In genomic region chr6:45455408-45455807, GRCh38 we compare ENCODE assay signal across 33 cellular contexts.
"Had no signal": no experiment of that assay in that cellular context is flagged by ENCODE, and none has a peak within 500 bp of the region (broad histone marks: within the 10 kb centered on the region; RNA-seq: fewer than 3 reads in every experiment).

No MANE protein-coding gene starts in this region.

- H3K27me3 Mint-ChIP-seq: activated CD4-positive, alpha-beta T cell treated with anti-CD3 and anti-CD28 coated beads, Interleukin-2, amount 10 ng/mL, durations not matched to agents 7 days and 5 days; activated CD8-positive, alpha-beta T cell treated with anti-CD3 and anti-CD28 coated beads for 36 hours; activated naive CD8-positive, alpha-beta T cell treated with anti-CD3 and anti-CD28 coated beads for 36 hours; activated naive CD8-positive, alpha-beta T cell treated with anti-CD3 and anti-CD28 coated beads, Interleukin-2, amount 50 U/mL, for 24 hours; activated T-helper 17 cell treated with anti-CD3 and anti-CD28 coated beads, Interleukin-2, amount 50 U/mL, for 72 hours; dendritic cell treated with granulocyte-macrophage colony-stimulating factor and Interleukin-4, amounts not matched to agents 40 ng/mL and 50 ng/mL, for 4 days had no signal

- DNase-seq: activated CD4-positive, alpha-beta T cell treated with anti-CD3 and anti-CD28 coated beads for 1 hour; activated CD4-positive, alpha-beta T cell treated with anti-CD3 and anti-CD28 coated beads for 4 hours; activated CD4-positive, alpha-beta T cell treated with anti-CD3 and anti-CD28 coated beads, Interleukin-2, amount 10 ng/mL, durations not matched to agents 7 days and 5 days; activated CD4-positive, alpha-beta T cell treated with anti-CD3 and anti-CD28 coated beads, Interleukin-2, amount 50 U/mL, for 48 hours; activated CD8-positive, alpha-beta memory T cell treated with anti-CD3 and anti-CD28 coated beads for 24 hours; activated CD8-positive, alpha-beta T cell treated with anti-CD3 and anti-CD28 coated beads for 36 hours; activated effector memory CD4-positive, alpha-beta T cell treated with Interleukin-2 at 50 U/mL for 16 hours; activated gamma-delta T cell treated with Interleukin-2 at 50 U/mL for 16 hours; activated naive CD4-positive, alpha-beta T cell treated with Interleukin-2 at 50 U/mL for 16 hours; activated naive CD8-positive, alpha-beta T cell treated with anti-CD3 and anti-CD28 coated beads for 36 hours; activated naive CD8-positive, alpha-beta T cell treated with anti-CD3 and anti-CD28 coated beads, Interleukin-2, amount 50 U/mL, for 24 hours; activated T-cell treated with anti-CD3 and anti-CD28 coated beads, Interleukin-2, amount 50 U/mL, for 4 hours; adrenal gland; amygdala; aorta; central memory CD4-positive, alpha-beta T cell; cerebellar nuclear complex; colonic mucosa; dorsolateral prefrontal cortex; effector memory CD4-positive, alpha-beta T cell; endodermal cell; foreskin fibroblast; gastrocnemius medialis; glutamatergic neuron; heart left ventricle; T-helper 2 cell had no signal

- H3K27ac ChIP-seq: adrenal gland, breast epithelium, cardiac muscle cell, colonic mucosa, dorsolateral prefrontal cortex, gastrocnemius medialis, heart left ventricle had no signal

- H3K4me3 Mint-ChIP-seq: activated CD4-positive, alpha-beta T cell treated with anti-CD3 and anti-CD28 coated beads, Interleukin-2, amount 10 ng/mL, durations not matched to agents 7 days and 5 days; activated CD8-positive, alpha-beta T cell treated with anti-CD3 and anti-CD28 coated beads for 36 hours; activated naive CD4-positive, alpha-beta T cell treated with anti-CD3 and anti-CD28 coated beads, Interleukin-2, amount 50 U/mL, for 24 hours; activated naive CD8-positive, alpha-beta T cell treated with anti-CD3 and anti-CD28 coated beads for 36 hours; activated naive CD8-positive, alpha-beta T cell treated with anti-CD3 and anti-CD28 coated beads, Interleukin-2, amount 50 U/mL, for 24 hours; activated T-cell treated with anti-CD3 and anti-CD28 coated beads, Interleukin-2, amount 50 U/mL, for 4 hours; activated T-helper 17 cell treated with anti-CD3 and anti-CD28 coated beads, Interleukin-2, amount 50 U/mL, for 72 hours; brain; dendritic cell treated with granulocyte-macrophage colony-stimulating factor and Interleukin-4, amounts not matched to agents 40 ng/mL and 50 ng/mL, for 4 days; endodermal cell had no signal

- ATAC-seq: activated CD8-positive, alpha-beta T cell treated with anti-CD3 and anti-CD28 coated beads for 36 hours; activated naive CD8-positive, alpha-beta T cell treated with anti-CD3 and anti-CD28 coated beads, Interleukin-2, amount 50 U/mL, for 24 hours; activated T-cell treated with anti-CD3 and anti-CD28 coated beads, Interleukin-2, amount 50 U/mL, for 4 hours; activated T-helper 17 cell treated with anti-CD3 and anti-CD28 coated beads, Interleukin-2, amount 50 U/mL, for 72 hours; esophagus mucosa; gastrocnemius medialis; heart left ventricle had no signal

- H3K36me3 Mint-ChIP-seq: activated naive CD4-positive, alpha-beta T cell treated with anti-CD3 and anti-CD28 coated beads, Interleukin-2, amount 50 U/mL, for 24 hours; brain had no signal

- H3K4me1 ChIP-seq: adrenal gland, breast epithelium, gastrocnemius medialis had no signal

- H3K9me3 ChIP-seq: adrenal gland, breast epithelium, colonic mucosa, gastrocnemius medialis, heart left ventricle had no signal

- H3K9me3 Mint-ChIP-seq: activated CD4-positive, alpha-beta T cell treated with anti-CD3 and anti-CD28 coated beads, Interleukin-2, amount 10 ng/mL, durations not matched to agents 7 days and 5 days; activated CD8-positive, alpha-beta T cell treated with anti-CD3 and anti-CD28 coated beads for 36 hours; activated naive CD4-positive, alpha-beta T cell treated with anti-CD3 and anti-CD28 coated beads, Interleukin-2, amount 50 U/mL, for 24 hours; activated naive CD8-positive, alpha-beta T cell treated with anti-CD3 and anti-CD28 coated beads for 36 hours; activated naive CD8-positive, alpha-beta T cell treated with anti-CD3 and anti-CD28 coated beads, Interleukin-2, amount 50 U/mL, for 24 hours; activated T-cell treated with anti-CD3 and anti-CD28 coated beads, Interleukin-2, amount 50 U/mL, for 4 hours; activated T-helper 17 cell treated with anti-CD3 and anti-CD28 coated beads, Interleukin-2, amount 50 U/mL, for 72 hours; brain; dendritic cell treated with granulocyte-macrophage colony-stimulating factor and Interleukin-4, amounts not matched to agents 40 ng/mL and 50 ng/mL, for 4 days; endodermal cell had no signal

- H3K36me3 ChIP-seq: adrenal gland, breast epithelium, cardiac muscle cell, colonic mucosa, gastrocnemius medialis, heart left ventricle had no signal

- H3K4me1 Mint-ChIP-seq: brain had no signal

- H3K27ac Mint-ChIP-seq: activated CD4-positive, alpha-beta T cell treated with anti-CD3 and anti-CD28 coated beads, Interleukin-2, amount 10 ng/mL, durations not matched to agents 7 days and 5 days; activated CD8-positive, alpha-beta T cell treated with anti-CD3 and anti-CD28 coated beads for 36 hours; activated naive CD4-positive, alpha-beta T cell treated with anti-CD3 and anti-CD28 coated beads, Interleukin-2, amount 50 U/mL, for 24 hours; activated naive CD8-positive, alpha-beta T cell treated with anti-CD3 and anti-CD28 coated beads for 36 hours; activated naive CD8-positive, alpha-beta T cell treated with anti-CD3 and anti-CD28 coated beads, Interleukin-2, amount 50 U/mL, for 24 hours; activated T-helper 17 cell treated with anti-CD3 and anti-CD28 coated beads, Interleukin-2, amount 50 U/mL, for 72 hours; brain; endodermal cell had no signal

- H3K27me3 ChIP-seq: adrenal gland, breast epithelium, cardiac muscle cell, colonic mucosa, gastrocnemius medialis, heart left ventricle had no signal

- H3K4me3 ChIP-seq: adrenal gland, breast epithelium, cardiac muscle cell, colonic mucosa, dorsolateral prefrontal cortex, gastrocnemius medialis, heart left ventricle had no signal
